17 cellular contexts compared by ENCODE assay signal in the genomic region with DNA sequence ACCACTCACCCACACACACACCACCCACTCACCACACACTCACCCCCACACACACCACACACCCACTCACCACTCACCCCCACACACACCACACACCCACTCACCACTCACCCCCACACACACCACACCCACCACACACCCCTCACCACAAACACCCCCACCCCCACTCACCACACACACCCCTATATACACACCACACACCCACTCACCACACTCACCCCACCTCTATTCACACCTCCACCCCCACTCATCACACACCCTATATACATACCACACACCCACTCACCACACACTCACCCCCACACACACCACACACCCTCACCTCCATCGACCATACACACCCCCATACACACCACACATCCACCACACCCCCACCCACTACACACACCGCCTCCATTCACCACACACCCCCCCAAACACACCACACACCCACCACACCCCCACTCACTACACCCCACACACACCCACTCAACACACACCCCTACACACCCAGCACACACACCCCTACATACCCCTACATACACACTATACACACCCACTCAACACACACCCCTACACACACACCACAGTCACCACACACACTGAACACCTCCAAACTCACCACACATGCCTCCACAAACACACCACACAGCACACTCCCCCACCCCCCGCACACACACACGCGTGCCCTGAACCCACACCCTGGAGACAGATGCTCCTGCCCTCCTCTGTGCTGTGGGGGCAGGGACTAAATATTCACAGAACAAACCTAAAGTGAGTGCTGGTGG.
DNase-seq lines count a peak whose midpoint lies in the region; ATAC-seq and TF ChIP-seq lines count a peak whose summit lies in the region.
"Had no signal": no experiment of that assay in that cellular context is flagged by ENCODE, and none has a peak within 500 bp of the region (broad histone marks: within the 10 kb centered on the region; RNA-seq: fewer than 3 reads in every experiment).

No MANE protein-coding gene starts in this region.

- H3K79me2 ChIP-seq in MM.1S (ENCODE audit: low read length), result no peaks in the 10 kb centered on the region

- no peaks in the 10 kb centered on the region for H3K9me3 ChIP-seq in MM.1S (replicated peaks; ENCODE audit: insufficient read depth, low read length)
- H3K9me3 ChIP-seq: MG63, suprapubic skin had no signal

- H3K9me2 ChIP-seq in MM.1S (replicated peaks; ENCODE audit: insufficient read depth, low read length), result no peaks in the 10 kb centered on the region

- TF ChIP-seq CTCF in MM.1S (IDR thresholded peaks at IDR 0.05; ENCODE audit: low read length), result no peak

- 0 out of 2 replicates have a peak overlapping the region, but pooled peaks have one; percentile 23 for H2AFZ ChIP-seq in MM.1S (ENCODE audit: low read length)

- no peaks in the 10 kb centered on the region for H3K4me1 ChIP-seq in MM.1S (ENCODE audit: low read length)
- H3K4me1 ChIP-seq: suprapubic skin had no signal

- H3K27me3 Mint-ChIP-seq in effector memory CD8-positive, alpha-beta T cell, result no peaks in the 10 kb centered on the region
- H3K27me3 Mint-ChIP-seq in stimulated activated naive CD8-positive, alpha-beta T cell treated with anti-CD3 and anti-CD28 coated beads, Interleukin-15, amount 100 ng/mL, for 72 hours, result no peaks in the 10 kb centered on the region

- H3F3A ChIP-seq in MM.1S (ENCODE audit: insufficient read depth, low read length), result no peaks in the 10 kb centered on the region

- ATAC-seq in effector memory CD8-positive, alpha-beta T cell (replicated peaks), result peak; percentile 81
- peak; percentile 53 for ATAC-seq in stimulated activated naive CD8-positive, alpha-beta T cell treated with anti-CD3 and anti-CD28 coated beads, Interleukin-15, amount 100 ng/mL, for 72 hours
- no peak for ATAC-seq in HG03520 (IDR thresholded peaks at IDR 0.05; ENCODE audit: unreplicated experiment)

- H3K4me3 ChIP-seq in MM.1S (ENCODE audit: low read length), result no peak overlapping the region
- H3K4me3 ChIP-seq: MG63, suprapubic skin had no signal

- no peak overlapping the region for H3K27ac ChIP-seq in MM.1S (ENCODE audit: low read length)
- H3K27ac ChIP-seq: suprapubic skin had no signal

- H3K36me3 Mint-ChIP-seq in effector memory CD8-positive, alpha-beta T cell (ENCODE audit: insufficient read depth), result peaks cover 19% of the 10 kb centered on the region

- H3K9me3 Mint-ChIP-seq in effector memory CD8-positive, alpha-beta T cell, result peaks cover 0 to 2% of the 10 kb centered on the region in 2 donors
- no peaks in the 10 kb centered on the region for H3K9me3 Mint-ChIP-seq in stimulated activated naive CD8-positive, alpha-beta T cell treated with anti-CD3 and anti-CD28 coated beads, Interleukin-15, amount 100 ng/mL, for 72 hours

- H3K4me2 ChIP-seq in MM.1S (ENCODE audit: low read depth, low read length), result no peak overlapping the region

- no peak overlapping the region for H3K9ac ChIP-seq in MM.1S (ENCODE audit: low read length)

- H3K27me3 ChIP-seq in MM.1S (replicated peaks; ENCODE audit: insufficient read depth, low read length), result peaks cover 74% of the 10 kb centered on the region
- H3K27me3 ChIP-seq: MG63 had no signal

- peak overlapping the region; percentile 88 to 89 for H3K27ac Mint-ChIP-seq in effector memory CD8-positive, alpha-beta T cell
- peak overlapping the region in 1 of 2 donors; percentile 61 for H3K27ac Mint-ChIP-seq in stimulated activated naive CD8-positive, alpha-beta T cell treated with anti-CD3 and anti-CD28 coated beads, Interleukin-15, amount 100 ng/mL, for 72 hours

- H3K4me1 Mint-ChIP-seq in effector memory CD8-positive, alpha-beta T cell (ENCODE audit: low read depth in 2 of 2), result peaks cover 13 to 17% of the 10 kb centered on the region in 2 donors
- H3K4me1 Mint-ChIP-seq in stimulated activated naive CD8-positive, alpha-beta T cell treated with anti-CD3 and anti-CD28 coated beads, Interleukin-15, amount 100 ng/mL, for 72 hours, result peaks cover 14% of the 10 kb centered on the region

- H4K20me1 ChIP-seq in MM.1S (ENCODE audit: insufficient read depth, low read length), result no peaks in the 10 kb centered on the region

- no peak overlapping the region for H3K4me3 Mint-ChIP-seq in effector memory CD8-positive, alpha-beta T cell
- no peak overlapping the region for H3K4me3 Mint-ChIP-seq in stimulated activated naive CD8-positive, alpha-beta T cell treated with anti-CD3 and anti-CD28 coated beads, Interleukin-15, amount 100 ng/mL, for 72 hours

- H3K36me3 ChIP-seq in MM.1S (replicated peaks; ENCODE audit: insufficient read depth, low read length), result no peaks in the 10 kb centered on the region
- H3K36me3 ChIP-seq: MG63, suprapubic skin had no signal

- DNase-seq in activated gamma-delta T cell treated with Interleukin-2 at 50 U/mL for 16 hours (peak; percentile 32), activated gamma-delta T cell (lab: John Stamatoyannopoulos, UW) (no peak), MM.1S (no peak), NCI-H2107 (lab: John Stamatoyannopoulos, UW) (no peak)
- peak; percentile 34 to 55 (median 49) for DNase-seq in effector memory CD8-positive, alpha-beta T cell
- DNase-seq in stimulated activated naive CD8-positive, alpha-beta T cell treated with anti-CD3 and anti-CD28 coated beads, Interleukin-15, amount 100 ng/mL, for 72 hours, result no peak
- DNase-seq: activated effector memory CD4-positive, alpha-beta T cell treated with anti-CD3 and anti-CD28 coated beads, Interleukin-2, amount 50 U/mL, for 16 hours; DMS53; effector CD4-positive, alpha-beta T cell; GF-D8; mammary epithelial cell; MG63; NCI-H748 treated with DMSO at 0.1 percent for 48 hours; retina; SIG-M5 had no signal

Comparison
In these comparisons a context has a peak if more than half of its experiments do, and no peak if none do; other contexts are left out.
1. DNase-seq: peak in activated gamma-delta T cell treated with Interleukin-2 at 50 U/mL for 16 hours (single experiment) and effector memory CD8-positive, alpha-beta T cell (3 of 3); none in activated gamma-delta T cell (single experiment), MM.1S (single experiment), stimulated activated naive CD8-positive, alpha-beta T cell treated with anti-CD3 and anti-CD28 coated beads, Interleukin-15, amount 100 ng/mL, for 72 hours (0 of 2) and NCI-H2107 (single experiment).